Comparison of ENCODE assay signal across 8 cellular contexts in genomic region chr10:11631890-11632587, GRCh38. TPM values are rescaled to one million over a fixed set of nuclear protein-coding genes. Genes with fewer than 3 reads are reported as not detected.
DNase-seq lines count a peak whose midpoint lies in the region; ATAC-seq and TF ChIP-seq lines count a peak whose summit lies in the region.

No MANE protein-coding gene starts in this region.

- H3K27ac Mint-ChIP-seq in IgD-negative memory B cell (peak overlapping the region; percentile 30 to 90 (median 84)), immature natural killer cell (peak overlapping the region in 5 of 6 donors; percentile 55 to 83 (median 57)), mesothelial cell of epicardium (no peak overlapping the region)

- ATAC-seq in GM18517 (IDR thresholded peaks at IDR 0.05; ENCODE audit: unreplicated experiment) (peak; percentile 99), GM21619 (IDR thresholded peaks at IDR 0.05; ENCODE audit: unreplicated experiment) (peak; percentile 99)

- no peak for TF ChIP-seq CTCF in mesothelial cell of epicardium (IDR thresholded peaks at IDR 0.05; ENCODE audit: unreplicated experiment)

- DNase-seq in immature natural killer cell (peak; percentile 63 to 72 (median 64)), COLO829 (ENCODE audit: low spot score) (no peak), mesothelial cell of epicardium (ENCODE audit: low spot score in 2 of 2, unreplicated experiment in 2 of 2) (no peak), DMS153 (lab: John Stamatoyannopoulos, UW) (no peak), HK-2 (ENCODE audit: unreplicated experiment) (no peak)

- no peaks in the 10 kb centered on the region for H3K36me3 Mint-ChIP-seq in IgD-negative memory B cell
- peaks cover 0 to 7% (median 0%) of the 10 kb centered on the region in 3 donors for H3K36me3 Mint-ChIP-seq in immature natural killer cell
- H3K36me3 Mint-ChIP-seq in mesothelial cell of epicardium: no peaks in the 10 kb centered on the region

- H3K4me1 Mint-ChIP-seq in IgD-negative memory B cell: peaks cover 32 to 47% (median 44%) of the 10 kb centered on the region in 3 donors
- H3K4me1 Mint-ChIP-seq in immature natural killer cell: peaks cover 19 to 25% of the 10 kb centered on the region in 2 donors
- no peaks in the 10 kb centered on the region for H3K4me1 Mint-ChIP-seq in mesothelial cell of epicardium

- H3K4me3 Mint-ChIP-seq in IgD-negative memory B cell (peak overlapping the region; percentile 5 to 86 (median 44)), immature natural killer cell (peak overlapping the region; percentile 59 to 81 (median 65)), mesothelial cell of epicardium (no peak overlapping the region)

- H3K27me3 Mint-ChIP-seq in IgD-negative memory B cell (peaks cover 3% of the 10 kb centered on the region), immature natural killer cell (ENCODE audit: low read depth in 3 of 3) (peaks cover 2 to 12% (median 9%) of the 10 kb centered on the region in 3 donors), mesothelial cell of epicardium (ENCODE audit: low read depth) (no peaks in the 10 kb centered on the region)

- no peaks in the 10 kb centered on the region for H3K9me3 Mint-ChIP-seq in IgD-negative memory B cell
- H3K9me3 Mint-ChIP-seq in immature natural killer cell: no peaks in the 10 kb centered on the region
- H3K9me3 Mint-ChIP-seq in mesothelial cell of epicardium: peaks cover 4% of the 10 kb centered on the region

RNA-seq across cellular contexts. Expression of gene USP6NL, which starts 20.6 kb away (rescaled TPM):
- 39.3 TPM for polyA plus RNA-seq in IgD-negative memory B cell
- 1 to 10 TPM in 2 of 3 donors, under 1 TPM in 1; 0.08 to 2.3 (median 1.1) TPM for polyA plus RNA-seq in immature natural killer cell
- 34.8 to 36.4 TPM (median 35.8 TPM) in 3 replicates for total RNA-seq in mesothelial cell of epicardium

Comparison
In these comparisons a context has a peak if more than half of its experiments do, and no peak if none do; other contexts are left out.
1. DNase-seq: peak in immature natural killer cell (3 of 3); none in COLO829 (single experiment), mesothelial cell of epicardium (0 of 2), DMS153 (single experiment) and HK-2 (single experiment).
2. RNA of gene USP6NL, which starts 20.6 kb away (polyA plus RNA-seq): 39.3 TPM in IgD-negative memory B cell (single experiment); 0.08 to 2.3 TPM in immature natural killer cell; every median in the first group is over 10 times any median in the second.